ENCODE assay signal across 14 cellular contexts in the genomic region with DNA sequence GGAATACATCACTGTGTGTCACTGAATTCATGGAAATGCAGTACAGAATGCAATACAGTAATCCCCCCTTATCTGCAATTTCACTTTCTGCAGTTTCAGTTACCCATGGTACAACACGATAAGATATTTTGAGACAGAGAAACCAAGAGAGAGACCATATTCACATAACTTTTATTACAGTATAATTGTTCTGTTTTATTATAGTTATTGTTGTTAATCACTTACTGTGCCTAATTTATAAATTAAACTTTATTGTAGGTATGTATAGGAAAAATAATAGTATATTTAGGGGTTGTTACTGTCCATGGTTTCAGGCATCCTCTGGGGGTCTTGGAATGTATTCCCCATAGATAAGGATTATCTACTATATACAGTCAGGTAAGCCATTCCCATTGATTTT.
DNase-seq lines count a peak whose midpoint lies in the region; ATAC-seq and TF ChIP-seq lines count a peak whose summit lies in the region.
"Had no signal": no experiment of that assay in that cellular context is flagged by ENCODE, and none has a peak within 500 bp of the region (broad histone marks: within the 10 kb centered on the region; RNA-seq: fewer than 3 reads in every experiment).

No MANE protein-coding gene starts in this region.

- H3K27ac ChIP-seq in right atrium auricular region: peak overlapping the region; percentile 74 to 86
- H3K27ac ChIP-seq: RWPE1 had no signal

- H3K36me3 Mint-ChIP-seq in chondrocyte (ENCODE audit: low read depth): peaks cover 7% of the 10 kb centered on the region
- H3K36me3 Mint-ChIP-seq in naive thymus-derived CD8-positive, alpha-beta T cell: peaks cover 0 to 59% (median 13%) of the 10 kb centered on the region in 3 donors

- H3K27me3 ChIP-seq in right atrium auricular region: no peaks in the 10 kb centered on the region

- POLR2A ChIA-PET in naive thymus-derived CD8-positive, alpha-beta T cell (lab: Charles Lee): no interaction called here

- intact Hi-C loops in cardiac septum (cut with DNase I): loop anchor here (1.0 to 5.0 kb wide), 2 partner anchors 52 to 62 kb away; partner anchors contain the start of gene MBNL1

- H3K27ac Mint-ChIP-seq in chondrocyte (ENCODE audit: unreplicated experiment): peak overlapping the region; percentile 99
- peak overlapping the region in 8 of 10 donors; percentile 4 to 87 (median 49) for H3K27ac Mint-ChIP-seq in naive thymus-derived CD8-positive, alpha-beta T cell

- no peaks in the 10 kb centered on the region for H3K27me3 Mint-ChIP-seq in chondrocyte (ENCODE audit: low read depth)
- no peaks in the 10 kb centered on the region for H3K27me3 Mint-ChIP-seq in naive thymus-derived CD8-positive, alpha-beta T cell
- H3K27me3 Mint-ChIP-seq: activated naive CD4-positive, alpha-beta T cell treated with anti-CD3 and anti-CD28 coated beads, Interleukin-2, amount 10 ng/mL, durations not matched to agents 7 days and 5 days had no signal

- no peaks in the 10 kb centered on the region for H3K9me3 ChIP-seq in right atrium auricular region
- H3K9me3 ChIP-seq: prostate gland had no signal

- H3K4me3 Mint-ChIP-seq in chondrocyte (ENCODE audit: unreplicated experiment): no peak overlapping the region
- H3K4me3 Mint-ChIP-seq in naive thymus-derived CD8-positive, alpha-beta T cell: peak overlapping the region in 5 of 10 donors; percentile 32 to 66 (median 60)
- H3K4me3 Mint-ChIP-seq: activated naive CD4-positive, alpha-beta T cell treated with anti-CD3 and anti-CD28 coated beads, Interleukin-2, amount 10 ng/mL, durations not matched to agents 7 days and 5 days had no signal

- H3K4me1 Mint-ChIP-seq in chondrocyte (ENCODE audit: low read depth): peaks cover 61% of the 10 kb centered on the region
- peaks cover 41 to 93% (median 79%) of the 10 kb centered on the region in 4 donors for H3K4me1 Mint-ChIP-seq in naive thymus-derived CD8-positive, alpha-beta T cell

- ATAC-seq in naive thymus-derived CD8-positive, alpha-beta T cell: no peak
- ATAC-seq in HG02763 (IDR thresholded peaks at IDR 0.05; ENCODE audit: unreplicated experiment): no peak

- peaks cover 0 to 82% of the 10 kb centered on the region in 2 donors for H3K4me1 ChIP-seq in right atrium auricular region

- H3K36me3 ChIP-seq in right atrium auricular region: no peaks in the 10 kb centered on the region
- H3K36me3 ChIP-seq: prostate gland had no signal

- no peaks in the 10 kb centered on the region for H3K9me3 Mint-ChIP-seq in chondrocyte (ENCODE audit: low read depth)
- no peaks in the 10 kb centered on the region for H3K9me3 Mint-ChIP-seq in naive thymus-derived CD8-positive, alpha-beta T cell
- H3K9me3 Mint-ChIP-seq: activated naive CD4-positive, alpha-beta T cell treated with anti-CD3 and anti-CD28 coated beads, Interleukin-2, amount 10 ng/mL, durations not matched to agents 7 days and 5 days had no signal

- TF ChIP-seq CTCF in right atrium auricular region (IDR thresholded peaks at IDR 0.05) (no peak), chondrocyte (IDR thresholded peaks at IDR 0.05) (no peak)

- peak overlapping the region in 1 of 2 donors; percentile 7 for H3K4me3 ChIP-seq in right atrium auricular region
- H3K4me3 ChIP-seq: prostate gland had no signal

- DNase-seq in right atrium auricular region (ENCODE audit: low spot score) (no peak), cardiac septum (ENCODE audit: low spot score) (no peak), chondrocyte (ENCODE audit: low spot score) (no peak), LoVo (ENCODE audit: low spot score) (no peak), NCI-H2029 (lab: John Stamatoyannopoulos, UW) (no peak), foreskin melanocyte (no peak)
- DNase-seq in naive thymus-derived CD8-positive, alpha-beta T cell: no peak
- DNase-seq: activated CD4-positive, CD25-positive, alpha-beta regulatory T cell; activated naive CD4-positive, alpha-beta T cell treated with anti-CD3 and anti-CD28 coated beads, Interleukin-2, amount 10 ng/mL, durations not matched to agents 7 days and 5 days; KBM-7; NCI-H2081 treated with DMSO at 0.1 percent for 48 hours had no signal
